Comparison of ENCODE assay signal across 9 cellular contexts in genomic region chr22:37163618-37164534, GRCh38. TPM values are rescaled to one million over a fixed set of nuclear protein-coding genes. Genes with fewer than 3 reads are reported as not detected.
DNase-seq lines count a peak whose midpoint lies in the region; ATAC-seq and TF ChIP-seq lines count a peak whose summit lies in the region.
"Had no signal": no experiment of that assay in that cellular context is flagged by ENCODE, and none has a peak within 500 bp of the region (broad histone marks: within the 10 kb centered on the region; RNA-seq: fewer than 3 reads in every experiment).

No MANE protein-coding gene starts in this region.

- peaks cover 5% of the 10 kb centered on the region for H3K36me3 Mint-ChIP-seq in activated naive CD8-positive, alpha-beta T cell treated with anti-CD3 and anti-CD28 coated beads for 36 hours

- H3K36me3 ChIP-seq in right atrium auricular region (no peaks in the 10 kb centered on the region), upper lobe of right lung (no peaks in the 10 kb centered on the region), A673 (ENCODE audit: insufficient read depth, low read length, poor library complexity, severe bottlenecking) (no peaks in the 10 kb centered on the region)

- H3K4me3 ChIP-seq in right atrium auricular region (no peak overlapping the region), upper lobe of right lung (no peak overlapping the region), A673 (ENCODE audit: low read depth, low read length, poor library complexity, severe bottlenecking) (no peak overlapping the region)

- H3K27me3 Mint-ChIP-seq in activated naive CD8-positive, alpha-beta T cell treated with anti-CD3 and anti-CD28 coated beads for 36 hours, result no peaks in the 10 kb centered on the region

- peaks cover 75% of the 10 kb centered on the region for H3K4me1 Mint-ChIP-seq in activated naive CD8-positive, alpha-beta T cell treated with anti-CD3 and anti-CD28 coated beads for 36 hours

- H3K27me3 ChIP-seq in right atrium auricular region (no peaks in the 10 kb centered on the region), upper lobe of right lung (no peaks in the 10 kb centered on the region), A673 (replicated peaks; ENCODE audit: insufficient read depth, low read depth, low read length, poor library complexity) (no peaks in the 10 kb centered on the region)

- intact Hi-C loops in left ventricle myocardium superior (cut with micrococcal nuclease) (no loop called here), upper lobe of right lung (cut with DNase I) (no loop called here), A673 (cut with micrococcal nuclease; ENCODE audit: unreplicated experiment) (loop anchor here (10.0 kb wide), 1 partner anchor 101 kb away; no protein-coding TSS in a partner anchor)

- H3K4me1 ChIP-seq in right atrium auricular region (peaks cover 0 to 19% of the 10 kb centered on the region in 2 donors), upper lobe of right lung (peaks cover 11% of the 10 kb centered on the region), A673 (ENCODE audit: insufficient read depth, low read length, poor library complexity, severe bottlenecking) (no peaks in the 10 kb centered on the region)

- CTCF ChIA-PET in A673 (lab: Charles Lee), result interaction anchor here (0.6 kb wide), 1 partner anchor 9 kb away, joined by 3 read pairs; no protein-coding TSS in a partner anchor

- TF ChIP-seq CTCF in right atrium auricular region (IDR thresholded peaks at IDR 0.05) (no peak), upper lobe of right lung (IDR thresholded peaks at IDR 0.05) (no peak), A673 (conservative IDR thresholded peaks at IDR 0.05; ENCODE audit: low read depth, low read length) (no peak)

- POLR2A ChIA-PET in A673 (lab: Charles Lee; ENCODE audit: low non-redundant PET), result no interaction called here

- H3K9me3 ChIP-seq in right atrium auricular region, result no peaks in the 10 kb centered on the region
- H3K9me3 ChIP-seq in upper lobe of right lung, result no peaks in the 10 kb centered on the region
- no peaks in the 10 kb centered on the region for H3K9me3 ChIP-seq in A673 (ENCODE audit: low read depth, low read length, poor library complexity, severe bottlenecking)

- in situ Hi-C loops in ACHN (cut with HindIII; ENCODE audit: low pct_ligation_motif_present, low pct_unique_long_range_greater_than_20kb, low sequenced_read_pairs), result no loop called here

- no peak overlapping the region for H3K27ac ChIP-seq in right atrium auricular region
- H3K27ac ChIP-seq in upper lobe of right lung, result peak overlapping the region; percentile 60
- H3K27ac ChIP-seq in A673 (ENCODE audit: low read depth, low read length, poor library complexity, severe bottlenecking), result no peak overlapping the region
- H3K27ac ChIP-seq: C4-2B had no signal

- H3K9me3 Mint-ChIP-seq in activated naive CD8-positive, alpha-beta T cell treated with anti-CD3 and anti-CD28 coated beads for 36 hours, result peaks cover 2% of the 10 kb centered on the region

- peak; percentile 25 for DNase-seq in left ventricle myocardium superior
- no peak for DNase-seq in right atrium auricular region (ENCODE audit: low spot score)
- peak; percentile 80 for DNase-seq in activated naive CD8-positive, alpha-beta T cell treated with anti-CD3 and anti-CD28 coated beads for 36 hours
- no peak for DNase-seq in upper lobe of right lung
- DNase-seq in dermis blood vessel endothelial cell, result no peak
- DNase-seq in A673 (ENCODE audit: low spot score), result no peak
- no peak for DNase-seq in ACHN

- ATAC-seq in left ventricle myocardium superior (no peak), HG03354 (IDR thresholded peaks at IDR 0.05; ENCODE audit: poor library complexity, severe bottlenecking, unreplicated experiment) (peak; percentile 33), upper lobe of right lung (peak; percentile 8)

- BruUV-seq in A673 (replicated peaks; lab: Mats Ljungman, UMichigan), result no TSS peak

- peak overlapping the region; percentile 50 for H3K4me3 Mint-ChIP-seq in activated naive CD8-positive, alpha-beta T cell treated with anti-CD3 and anti-CD28 coated beads for 36 hours

- H3K27ac Mint-ChIP-seq in activated naive CD8-positive, alpha-beta T cell treated with anti-CD3 and anti-CD28 coated beads for 36 hours, result peak overlapping the region; percentile 85

RNA-seq across cellular contexts. Expression of gene IL2RB, which starts 14.2 kb away (rescaled TPM):
- total RNA-seq in left ventricle myocardium superior (0.79 TPM), right atrium auricular region (1 to 10 TPM in 1 of 2 donors, under 1 TPM in 1; 0.94 to 1.0 TPM), upper lobe of right lung (10.6 TPM), dermis blood vessel endothelial cell (0.05 TPM in 1 of 2 replicates, not detected in the other), A673 (2021) (0.97 and 1.5 TPM in 2 replicates)
- 100 to 1,000 TPM; 148 to 149 TPM for total RNA-seq in activated naive CD8-positive, alpha-beta T cell treated with anti-CD3 and anti-CD28 coated beads for 36 hours

RNA-seq across cellular contexts. Expression of gene C1QTNF6, which starts 24.2 kb away (rescaled TPM):
- total RNA-seq in left ventricle myocardium superior (1.1 TPM), right atrium auricular region (1 to 10 TPM; 1.6 to 2.2 TPM), upper lobe of right lung (6.1 TPM), dermis blood vessel endothelial cell (3.1 and 12.5 TPM in 2 replicates), A673 (2021) (6.3 and 8.6 TPM in 2 replicates)
- total RNA-seq in activated naive CD8-positive, alpha-beta T cell treated with anti-CD3 and anti-CD28 coated beads for 36 hours, result 1 to 10 TPM; 2.7 to 3.2 TPM

RNA-seq across cellular contexts. Expression of gene SSTR3, which starts 48.4 kb away (rescaled TPM):
- total RNA-seq in left ventricle myocardium superior (not detected), right atrium auricular region (not detected), upper lobe of right lung (not detected), dermis blood vessel endothelial cell (not detected in 2 replicates), A673 (2021) (not detected in 2 replicates)
- 1 to 10 TPM; 7.1 to 7.4 TPM for total RNA-seq in activated naive CD8-positive, alpha-beta T cell treated with anti-CD3 and anti-CD28 coated beads for 36 hours

RNA-seq across cellular contexts. Expression of gene TMPRSS6, which starts 54.4 kb away (rescaled TPM):
- total RNA-seq in left ventricle myocardium superior (not detected), right atrium auricular region (not detected), upper lobe of right lung (2.1 TPM), dermis blood vessel endothelial cell (not detected in 2 replicates), A673 (2021) (not detected in 2 replicates)
- total RNA-seq in activated naive CD8-positive, alpha-beta T cell treated with anti-CD3 and anti-CD28 coated beads for 36 hours, result 1 to 10 TPM; 1.8 to 2.0 TPM

Comparison
In these comparisons a context has a peak if more than half of its experiments do, and no peak if none do; other contexts are left out.
1. DNase-seq: peak in left ventricle myocardium superior (single experiment) and activated naive CD8-positive, alpha-beta T cell treated with anti-CD3 and anti-CD28 coated beads for 36 hours (single experiment); none in right atrium auricular region (single experiment), upper lobe of right lung (single experiment), dermis blood vessel endothelial cell (single experiment), A673 (single experiment) and ACHN (single experiment).
2. RNA of gene IL2RB, which starts 14.2 kb away (total RNA-seq): 148 to 149 TPM in activated naive CD8-positive, alpha-beta T cell treated with anti-CD3 and anti-CD28 coated beads for 36 hours; 10.6 TPM in upper lobe of right lung (single experiment), 0.94 to 1.0 TPM in right atrium auricular region, 0.97 to 1.5 TPM in A673, 0.79 TPM in left ventricle myocardium superior (single experiment) and 0.05 TPM in dermis blood vessel endothelial cell; every median in the first group is over 10 times any median in the second.